ENCODE assay signal across 8 cellular contexts in the genomic region with DNA sequence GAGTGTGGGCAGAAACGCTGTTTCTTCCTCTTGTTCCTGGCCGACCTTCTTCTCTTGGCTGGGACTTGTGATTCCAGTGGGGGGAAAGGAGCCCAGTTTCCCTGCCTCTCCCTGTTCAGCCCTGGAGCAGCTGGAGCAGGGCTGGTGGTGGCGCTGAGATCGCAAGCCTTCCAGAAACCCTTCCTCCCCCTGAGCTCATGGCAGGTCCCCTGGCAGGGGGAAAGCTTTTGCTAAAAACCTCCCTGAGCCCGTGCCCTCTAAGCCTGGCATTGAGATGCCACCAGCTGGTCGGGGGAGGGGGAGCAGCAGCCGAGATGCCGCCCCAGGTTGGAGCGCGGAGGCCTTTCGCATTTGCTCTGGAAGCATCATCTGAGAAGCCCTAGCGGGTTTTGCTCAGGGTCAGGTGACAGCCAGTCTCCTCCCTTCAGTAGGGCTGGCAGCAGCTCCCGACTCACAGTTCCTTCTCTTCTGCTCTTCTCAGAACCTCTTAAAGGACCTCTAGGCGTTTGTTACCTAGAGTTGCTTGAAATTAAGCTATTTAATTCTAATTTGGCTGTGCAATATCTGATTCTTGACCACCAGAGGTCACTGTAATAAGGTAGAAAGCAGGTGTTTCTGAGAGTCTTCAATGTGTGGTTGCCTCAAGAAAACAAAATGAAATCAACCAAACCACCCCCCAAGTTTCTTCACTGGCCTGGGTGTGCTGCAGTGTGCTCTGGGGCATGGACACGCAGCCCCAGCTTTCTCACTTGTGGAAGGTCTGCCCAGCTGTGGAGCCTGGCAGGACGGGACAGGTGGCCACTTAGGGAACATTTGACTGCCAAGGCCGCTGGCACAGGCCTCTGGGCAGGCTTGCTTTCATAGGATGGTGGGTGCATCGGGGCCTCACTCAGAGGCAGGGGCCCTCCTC.
A peak's percentile ranks its signal among the peaks of the same experiment; 100 is the strongest.
DNase-seq lines count a peak whose midpoint lies in the region; ATAC-seq and TF ChIP-seq lines count a peak whose summit lies in the region.

No MANE protein-coding gene starts in this region.

- ATAC-seq in HG03354 (IDR thresholded peaks at IDR 0.05; ENCODE audit: poor library complexity, severe bottlenecking, unreplicated experiment) (no peak), GM19397 (IDR thresholded peaks at IDR 0.05; ENCODE audit: unreplicated experiment) (no peak)

- H3K27me3 Mint-ChIP-seq in endodermal cell (ENCODE audit: insufficient read depth), result no peaks in the 10 kb centered on the region

- H3K27ac ChIP-seq in C4-2B, result no peak overlapping the region
- no peak overlapping the region for H3K27ac ChIP-seq in endodermal cell (ENCODE audit: low read depth, low read length)

- H3K9ac ChIP-seq in endodermal cell (ENCODE audit: extremely low read depth, low read length, poor library complexity, severe bottlenecking), result no peak overlapping the region

- no peaks in the 10 kb centered on the region for H3K36me3 ChIP-seq in endodermal cell (ENCODE audit: control insufficient read depth, insufficient read depth, low read length)

- H3K4me3 ChIP-seq in endodermal cell (ENCODE audit: low read length), result no peak overlapping the region

- H3K27me3 ChIP-seq in endodermal cell (ENCODE audit: control insufficient read depth, insufficient read depth, low read length, poor library complexity, severe bottlenecking), result no peaks in the 10 kb centered on the region

- H3K27ac Mint-ChIP-seq in endodermal cell, result no peak overlapping the region

- no peaks in the 10 kb centered on the region for H3K9me3 Mint-ChIP-seq in endodermal cell

- H3K4me3 Mint-ChIP-seq in endodermal cell, result no peak overlapping the region

- no peaks in the 10 kb centered on the region for H3K36me3 Mint-ChIP-seq in endodermal cell (ENCODE audit: low read depth)

- H3K4me1 ChIP-seq in endodermal cell (ENCODE audit: control insufficient read depth, insufficient read depth, low read length), result no peaks in the 10 kb centered on the region

- DNase-seq in H4 (ENCODE audit: low spot score) (peak; percentile 9), NCI-H82 treated with DMSO at 0.1 percent for 48 hours (lab: John Stamatoyannopoulos, UW; ENCODE audit: unreplicated experiment) (peak; percentile 34), endodermal cell (peak; percentile 61), occipital lobe (lab: John Stamatoyannopoulos, UW) (peak; percentile 34), NCI-H226 (no peak)

- TF ChIP-seq CTCF in C4-2B (conservative IDR thresholded peaks at IDR 0.05), result peak; percentile 79
- TF ChIP-seq CTCF in endodermal cell (conservative IDR thresholded peaks at IDR 0.05), result peak; percentile 79

- no peaks in the 10 kb centered on the region for H3K9me3 ChIP-seq in endodermal cell (ENCODE audit: control insufficient read depth, low read length)

- peaks cover 3% of the 10 kb centered on the region for H3K4me1 Mint-ChIP-seq in endodermal cell

- 70 to 71% methylated on average over 12 to 18 of the region's 18 CpGs for WGBS in endodermal cell (ENCODE audit: insufficient coverage in 1 of 2, insufficient read length in 1 of 2), 2 experiments
